In genomic region chr2:157996799-157997198, GRCh38 we compare ENCODE assay signal across 29 cellular contexts.
DNase-seq lines count a peak whose midpoint lies in the region; ATAC-seq, FAIRE-seq and TF ChIP-seq lines count a peak whose summit lies in the region.
"Had no signal": no experiment of that assay in that cellular context is flagged by ENCODE, and none has a peak within 500 bp of the region (broad histone marks: within the 10 kb centered on the region; RNA-seq: fewer than 3 reads in every experiment).

No MANE protein-coding gene starts in this region.

- FAIRE-seq in K562 (lab: Jason Lieb, UNC): no peak
- FAIRE-seq: A204.1, A549, D721Med had no signal

- BruUV-seq in K562 (replicated peaks; lab: Mats Ljungman, UMichigan): no TSS peak

- H3K36me3 ChIP-seq in K562 (ENCODE audit: control insufficient read depth, insufficient read depth, low read length): no peaks in the 10 kb centered on the region
- H3K36me3 ChIP-seq: BE2C; BLaER1; BLaER1 treated with 17β-estradiol and CSF1 and Interleukin-3, amounts not matched to agents 10 nM and 100 nM had no signal

- no peak overlapping the region for H3K9ac ChIP-seq in K562 (ENCODE audit: insufficient read depth in 1 of 2, low read depth in 2 of 2, low read length in 2 of 2)
- H3K9ac ChIP-seq: BLaER1; BLaER1 treated with 17β-estradiol and CSF1 and Interleukin-3, amounts not matched to agents 10 nM and 100 nM had no signal

- in situ Hi-C loops in K562 (cut with MboI): no loop called here

- no peak for ATAC-seq in K562
- ATAC-seq: A549; CD8-positive, alpha-beta T cell had no signal

- no peaks in the 10 kb centered on the region for H3K79me2 ChIP-seq in K562 (ENCODE audit: control insufficient read depth, insufficient read depth, low read length)

- CTCF ChIA-PET in K562 (lab: Yijun Ruan, JAX; ENCODE audit: low intra/inter-chr PET ratio): interaction anchor here (0.6 kb wide), 1 partner anchor 482 kb away, joined by 3 read pairs; no protein-coding TSS in a partner anchor

- no peaks in the 10 kb centered on the region for H3K4me1 ChIP-seq in K562 (replicated peaks in 1 of 2; ENCODE audit: control insufficient read depth in 2 of 2, insufficient read depth in 2 of 2, low read length in 2 of 2)
- H3K4me1 ChIP-seq: A549; BE2C; BLaER1; BLaER1 treated with 17β-estradiol and CSF1 and Interleukin-3, amounts not matched to agents 10 nM and 100 nM; Caco-2 had no signal

- no peak for TF ChIP-seq POLR2A in K562 (conservative IDR thresholded peaks at IDR 0.05)

- no peaks in the 10 kb centered on the region for H3K9me3 ChIP-seq in K562 (replicated peaks; ENCODE audit: control insufficient read depth, insufficient read depth, low read depth, low read length)
- H3K9me3 ChIP-seq: A549, BE2C, BLaER1, Caco-2 had no signal

- intact Hi-C loops in K562 (cut with micrococcal nuclease): no loop called here

- no peak for TF ChIP-seq CTCF in K562 (IDR thresholded peaks at IDR 0.05 in 2 of 3, conservative IDR thresholded peaks at IDR 0.05 in 1 of 3; ENCODE audit: insufficient read depth in 2 of 3, low read depth in 1 of 3, low read length in 3 of 3)

- no peaks in the 10 kb centered on the region for H3K9me1 ChIP-seq in K562 (ENCODE audit: control insufficient read depth, insufficient read depth, low read length)

- POLR2A ChIA-PET in K562 (lab: Yijun Ruan, JAX): no interaction called here

- DNase-seq in K562 (ENCODE audit: extremely low read depth in 1 of 4, low spot score in 3 of 4) (no peak), NCI-H187 (lab: John Stamatoyannopoulos, UW) (no peak)
- DNase-seq: 8988T; ACHN; AML-193; BE2C; C1 segment of cervical spinal cord; Caco-2; Calu3; CD4-positive, alpha-beta memory T cell; CD4-positive, alpha-beta T cell; CD4-positive, CD25-positive, alpha-beta regulatory T cell; CD8-positive, alpha-beta memory T cell; CD8-positive, alpha-beta T cell; COR-L47; DMS 273 treated with DMSO at 0.1 percent for 48 hours; DMS153; DMS53; DMS79; DMS79 treated with DMSO at 0.1 percent for 48 hours; DND-41; EL had no signal

- TF ChIP-seq EP300 in K562 (IDR thresholded peaks at IDR 0.05; ENCODE audit: low read length): no peak

- H2AFZ ChIP-seq in K562 (ENCODE audit: low read depth, low read length): no peak overlapping the region

- H4K20me1 ChIP-seq in K562 (replicated peaks; ENCODE audit: control insufficient read depth, insufficient read depth, low read length): no peaks in the 10 kb centered on the region
- H4K20me1 ChIP-seq: BLaER1; BLaER1 treated with 17β-estradiol and CSF1 and Interleukin-3, amounts not matched to agents 10 nM and 100 nM had no signal

- H3K4me2 ChIP-seq in K562 (ENCODE audit: insufficient read depth, low read length): no peak overlapping the region
- H3K4me2 ChIP-seq: A549; BLaER1; BLaER1 treated with 17β-estradiol and CSF1 and Interleukin-3, amounts not matched to agents 10 nM and 100 nM had no signal

- no peak overlapping the region for H3K4me3 ChIP-seq in K562
- H3K4me3 ChIP-seq: A549; BLaER1; BLaER1 treated with 17β-estradiol and CSF1 and Interleukin-3, amounts not matched to agents 10 nM and 100 nM had no signal

- no peak for TF ChIP-seq RAD21 in K562 (CRISPR knock-in tag; conservative IDR thresholded peaks at IDR 0.05 in 1 of 2, IDR thresholded peaks at IDR 0.05 in 1 of 2)

- WGBS in K562 (ENCODE audit: insufficient coverage, low coverage, missing lambda C conversion rate): 0% methylated on average over 1 of the region's 1 CpG

- H3K27me3 ChIP-seq in K562 (ENCODE audit: control insufficient read depth in 2 of 2, insufficient read depth in 2 of 2, low read length in 2 of 2): no peaks in the 10 kb centered on the region
- H3K27me3 ChIP-seq: BE2C; BLaER1; BLaER1 treated with 17β-estradiol and CSF1 and Interleukin-3, amounts not matched to agents 10 nM and 100 nM had no signal

- no peak overlapping the region for H3K27ac ChIP-seq in K562 (ENCODE audit: extremely low read depth, low read depth, low read length)
- H3K27ac ChIP-seq: 22Rv1; A549; BLaER1; BLaER1 treated with 17β-estradiol and CSF1 and Interleukin-3, amounts not matched to agents 10 nM and 100 nM; C4-2B had no signal

TF ChIP-seq in K562, 482 proteins besides CTCF, POLR2A, EP300 and RAD21:
- TF ChIP-seq CBX3 (IDR thresholded peaks at IDR 0.05; ENCODE audit: borderline replicate concordance in 1 of 2, low read length in 2 of 2) (no peak), NR2C1 (IDR thresholded peaks at IDR 0.05) (peak; percentile 60), NR2C1 (tag; IDR thresholded peaks at IDR 0.05) (peak; percentile 60), RBFOX2 (IDR thresholded peaks at IDR 0.05; ENCODE audit: low read depth, low read length) (no peak), NR2C2 (CRISPR knock-in tag; IDR thresholded peaks at IDR 0.05) (no peak), NR2C2 (tag; IDR thresholded peaks at IDR 0.05) (peak; percentile 42; the same call in 1 of the 2 replicates)
TF ChIP-seq in K562: peak in this region for 2.
